In the genomic region with DNA sequence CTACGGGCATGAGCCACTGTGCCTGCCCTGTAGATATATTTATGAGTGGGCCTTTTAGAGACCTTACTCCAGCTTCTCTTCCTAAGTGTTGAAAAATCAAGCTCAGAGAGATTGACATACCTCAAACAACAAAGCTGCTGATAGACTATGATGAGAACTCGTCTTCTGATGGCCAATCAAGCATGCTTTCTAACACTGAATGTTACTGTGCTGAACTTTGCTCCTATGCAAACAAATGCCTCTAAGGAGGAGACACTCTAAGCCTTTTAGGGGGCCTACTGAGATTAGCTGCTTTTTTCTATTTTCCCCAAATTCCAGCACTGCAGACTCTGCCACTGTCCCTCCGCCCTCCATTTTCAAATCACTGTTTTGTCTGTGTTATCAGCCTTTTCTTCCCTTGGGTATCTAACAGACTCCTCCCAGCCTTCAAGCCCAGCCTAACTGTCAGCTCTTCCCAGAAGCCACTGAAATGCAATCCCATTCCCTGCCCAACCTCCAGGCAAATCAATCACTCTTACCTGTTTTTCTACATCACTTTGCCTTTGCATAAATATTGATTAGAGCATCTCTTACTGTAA, we compare ENCODE assay signal across 30 cellular contexts. TPM values are rescaled to one million over a fixed set of nuclear protein-coding genes. Genes with fewer than 3 reads are reported as not detected.
"Had no signal": no experiment of that assay in that cellular context is flagged by ENCODE, and none has a peak within 500 bp of the region (broad histone marks: within the 10 kb centered on the region; RNA-seq: fewer than 3 reads in every experiment).

No MANE protein-coding gene starts in this region.

- H3K4me1 ChIP-seq: psoas muscle, tibial nerve, upper lobe of left lung had no signal

- H3K9me3 ChIP-seq: esophagus squamous epithelium, heart right ventricle, ovary, psoas muscle, spleen, thoracic aorta, tibial nerve, upper lobe of left lung had no signal

- H3K27me3 ChIP-seq: esophagus squamous epithelium, ovary, spleen, tibial nerve, upper lobe of left lung had no signal

- H3K27ac ChIP-seq: coronary artery, esophagus squamous epithelium, heart right ventricle, ovary, psoas muscle, skin epidermis, spleen, thoracic aorta, tibial nerve, upper lobe of left lung had no signal

- H3K36me3 Mint-ChIP-seq: memory B cell; mesothelial cell of epicardium; naive thymus-derived CD4-positive, alpha-beta T cell; stimulated activated naive B cell treated with anti-CD40 and anti-IgM and Interleukin-4, amounts not matched to agents 10 μg/mL and 1 μg/mL and 100 μg/mL, for 72 hours had no signal

- H3K36me3 ChIP-seq: esophagus squamous epithelium, heart right ventricle, ovary, spleen, thoracic aorta, tibial nerve, upper lobe of left lung had no signal

- H3K4me1 Mint-ChIP-seq: memory B cell; mesothelial cell of epicardium; naive thymus-derived CD4-positive, alpha-beta T cell; nephron; stimulated activated naive B cell treated with anti-CD40 and anti-IgM and Interleukin-4, amounts not matched to agents 10 μg/mL and 1 μg/mL and 100 μg/mL, for 72 hours had no signal

- H3K9me3 Mint-ChIP-seq: memory B cell; mesothelial cell of epicardium; nephron; stimulated activated naive B cell treated with anti-CD40 and anti-IgM and Interleukin-4, amounts not matched to agents 10 μg/mL and 1 μg/mL and 100 μg/mL, for 72 hours; stimulated activated naive CD8-positive, alpha-beta T cell treated with anti-CD3 and anti-CD28 coated beads, Interleukin-15, Interleukin-2, amounts not matched to agents 100 ng/mL and 50 ng/mL, for 24 hours had no signal

- H3K4me3 ChIP-seq: coronary artery, esophagus squamous epithelium, heart right ventricle, lung, ovary, psoas muscle, skin epidermis, spleen, thoracic aorta, tibial nerve, upper lobe of left lung had no signal

- H3K27ac Mint-ChIP-seq: memory B cell; mesothelial cell of epicardium; stimulated activated naive B cell treated with anti-CD40 and anti-IgM and Interleukin-4, amounts not matched to agents 10 μg/mL and 1 μg/mL and 100 μg/mL, for 72 hours; stimulated activated naive CD8-positive, alpha-beta T cell treated with anti-CD3 and anti-CD28 coated beads, Interleukin-15, Interleukin-2, amounts not matched to agents 100 ng/mL and 50 ng/mL, for 24 hours had no signal

- H3K4me3 Mint-ChIP-seq: memory B cell; mesothelial cell of epicardium; naive thymus-derived CD4-positive, alpha-beta T cell; nephron; stimulated activated naive B cell treated with anti-CD40 and anti-IgM and Interleukin-4, amounts not matched to agents 10 μg/mL and 1 μg/mL and 100 μg/mL, for 72 hours; stimulated activated naive CD8-positive, alpha-beta T cell treated with anti-CD3 and anti-CD28 coated beads, Interleukin-15, Interleukin-2, amounts not matched to agents 100 ng/mL and 50 ng/mL, for 24 hours had no signal

- DNase-seq: dermis blood vessel endothelial cell; effector memory CD4-positive, alpha-beta T cell; erythroblast; esophagus squamous epithelium; foreskin melanocyte; glutamatergic neuron; heart right ventricle; hypothalamus; naive thymus-derived CD4-positive, alpha-beta T cell; occipital lobe; ovary; posterior cingulate gyrus; psoas muscle; right cardiac atrium; spleen; stimulated activated naive B cell treated with anti-CD40 and anti-IgM and Interleukin-4, amounts not matched to agents 10 μg/mL and 1 μg/mL and 100 μg/mL, for 72 hours; upper lobe of left lung had no signal

RNA-seq across cellular contexts. Expression of a gene that starts 39.5 kb away (rescaled TPM):
- total RNA-seq: dermis blood vessel endothelial cell; esophagus squamous epithelium; heart right ventricle; left lobe of liver; liver; lung; mesothelial cell of epicardium; mucosa of gallbladder; naive thymus-derived CD4-positive, alpha-beta T cell; occipital lobe; ovary; psoas muscle; renal cortical epithelial cell; right cardiac atrium; spleen; thoracic aorta; tibial nerve; upper lobe of left lung had no signal
